Comparison of ENCODE assay signal across 1 cellular context in the genomic region with DNA sequence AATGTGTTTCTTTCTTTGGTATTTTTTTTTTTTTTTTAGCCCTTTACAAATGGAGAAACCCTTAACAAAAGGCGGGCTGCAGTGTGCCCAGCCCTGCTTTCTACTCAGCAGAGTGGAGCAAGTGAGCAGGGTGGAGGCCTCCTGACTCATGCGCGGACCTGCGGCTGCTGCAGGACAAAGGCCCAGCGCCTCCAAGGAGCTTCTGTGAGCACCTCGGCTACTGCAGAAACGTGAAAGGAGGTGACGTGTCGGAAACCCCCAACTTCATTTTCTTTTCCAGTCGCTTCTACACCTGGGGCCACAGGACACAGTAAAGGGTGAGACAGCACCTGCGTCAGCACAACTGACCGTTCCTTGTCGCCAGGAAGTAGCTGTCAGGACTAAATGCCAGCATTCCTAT.
TF ChIP-seq lines count a peak whose summit lies in the region.

No MANE protein-coding gene starts in this region.

TF ChIP-seq in GM23338, 12 proteins besides CTCF, POLR2A, EP300 and RAD21 (continued from another document):
- TF ChIP-seq, protein P1, sequence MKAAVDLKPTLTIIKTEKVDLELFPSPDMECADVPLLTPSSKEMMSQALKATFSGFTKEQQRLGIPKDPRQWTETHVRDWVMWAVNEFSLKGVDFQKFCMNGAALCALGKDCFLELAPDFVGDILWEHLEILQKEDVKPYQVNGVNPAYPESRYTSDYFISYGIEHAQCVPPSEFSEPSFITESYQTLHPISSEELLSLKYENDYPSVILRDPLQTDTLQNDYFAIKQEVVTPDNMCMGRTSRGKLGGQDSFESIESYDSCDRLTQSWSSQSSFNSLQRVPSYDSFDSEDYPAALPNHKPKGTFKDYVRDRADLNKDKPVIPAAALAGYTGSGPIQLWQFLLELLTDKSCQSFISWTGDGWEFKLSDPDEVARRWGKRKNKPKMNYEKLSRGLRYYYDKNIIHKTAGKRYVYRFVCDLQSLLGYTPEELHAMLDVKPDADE (IDR thresholded peaks at IDR 0.05), result no peak
- TF ChIP-seq, protein P2, sequence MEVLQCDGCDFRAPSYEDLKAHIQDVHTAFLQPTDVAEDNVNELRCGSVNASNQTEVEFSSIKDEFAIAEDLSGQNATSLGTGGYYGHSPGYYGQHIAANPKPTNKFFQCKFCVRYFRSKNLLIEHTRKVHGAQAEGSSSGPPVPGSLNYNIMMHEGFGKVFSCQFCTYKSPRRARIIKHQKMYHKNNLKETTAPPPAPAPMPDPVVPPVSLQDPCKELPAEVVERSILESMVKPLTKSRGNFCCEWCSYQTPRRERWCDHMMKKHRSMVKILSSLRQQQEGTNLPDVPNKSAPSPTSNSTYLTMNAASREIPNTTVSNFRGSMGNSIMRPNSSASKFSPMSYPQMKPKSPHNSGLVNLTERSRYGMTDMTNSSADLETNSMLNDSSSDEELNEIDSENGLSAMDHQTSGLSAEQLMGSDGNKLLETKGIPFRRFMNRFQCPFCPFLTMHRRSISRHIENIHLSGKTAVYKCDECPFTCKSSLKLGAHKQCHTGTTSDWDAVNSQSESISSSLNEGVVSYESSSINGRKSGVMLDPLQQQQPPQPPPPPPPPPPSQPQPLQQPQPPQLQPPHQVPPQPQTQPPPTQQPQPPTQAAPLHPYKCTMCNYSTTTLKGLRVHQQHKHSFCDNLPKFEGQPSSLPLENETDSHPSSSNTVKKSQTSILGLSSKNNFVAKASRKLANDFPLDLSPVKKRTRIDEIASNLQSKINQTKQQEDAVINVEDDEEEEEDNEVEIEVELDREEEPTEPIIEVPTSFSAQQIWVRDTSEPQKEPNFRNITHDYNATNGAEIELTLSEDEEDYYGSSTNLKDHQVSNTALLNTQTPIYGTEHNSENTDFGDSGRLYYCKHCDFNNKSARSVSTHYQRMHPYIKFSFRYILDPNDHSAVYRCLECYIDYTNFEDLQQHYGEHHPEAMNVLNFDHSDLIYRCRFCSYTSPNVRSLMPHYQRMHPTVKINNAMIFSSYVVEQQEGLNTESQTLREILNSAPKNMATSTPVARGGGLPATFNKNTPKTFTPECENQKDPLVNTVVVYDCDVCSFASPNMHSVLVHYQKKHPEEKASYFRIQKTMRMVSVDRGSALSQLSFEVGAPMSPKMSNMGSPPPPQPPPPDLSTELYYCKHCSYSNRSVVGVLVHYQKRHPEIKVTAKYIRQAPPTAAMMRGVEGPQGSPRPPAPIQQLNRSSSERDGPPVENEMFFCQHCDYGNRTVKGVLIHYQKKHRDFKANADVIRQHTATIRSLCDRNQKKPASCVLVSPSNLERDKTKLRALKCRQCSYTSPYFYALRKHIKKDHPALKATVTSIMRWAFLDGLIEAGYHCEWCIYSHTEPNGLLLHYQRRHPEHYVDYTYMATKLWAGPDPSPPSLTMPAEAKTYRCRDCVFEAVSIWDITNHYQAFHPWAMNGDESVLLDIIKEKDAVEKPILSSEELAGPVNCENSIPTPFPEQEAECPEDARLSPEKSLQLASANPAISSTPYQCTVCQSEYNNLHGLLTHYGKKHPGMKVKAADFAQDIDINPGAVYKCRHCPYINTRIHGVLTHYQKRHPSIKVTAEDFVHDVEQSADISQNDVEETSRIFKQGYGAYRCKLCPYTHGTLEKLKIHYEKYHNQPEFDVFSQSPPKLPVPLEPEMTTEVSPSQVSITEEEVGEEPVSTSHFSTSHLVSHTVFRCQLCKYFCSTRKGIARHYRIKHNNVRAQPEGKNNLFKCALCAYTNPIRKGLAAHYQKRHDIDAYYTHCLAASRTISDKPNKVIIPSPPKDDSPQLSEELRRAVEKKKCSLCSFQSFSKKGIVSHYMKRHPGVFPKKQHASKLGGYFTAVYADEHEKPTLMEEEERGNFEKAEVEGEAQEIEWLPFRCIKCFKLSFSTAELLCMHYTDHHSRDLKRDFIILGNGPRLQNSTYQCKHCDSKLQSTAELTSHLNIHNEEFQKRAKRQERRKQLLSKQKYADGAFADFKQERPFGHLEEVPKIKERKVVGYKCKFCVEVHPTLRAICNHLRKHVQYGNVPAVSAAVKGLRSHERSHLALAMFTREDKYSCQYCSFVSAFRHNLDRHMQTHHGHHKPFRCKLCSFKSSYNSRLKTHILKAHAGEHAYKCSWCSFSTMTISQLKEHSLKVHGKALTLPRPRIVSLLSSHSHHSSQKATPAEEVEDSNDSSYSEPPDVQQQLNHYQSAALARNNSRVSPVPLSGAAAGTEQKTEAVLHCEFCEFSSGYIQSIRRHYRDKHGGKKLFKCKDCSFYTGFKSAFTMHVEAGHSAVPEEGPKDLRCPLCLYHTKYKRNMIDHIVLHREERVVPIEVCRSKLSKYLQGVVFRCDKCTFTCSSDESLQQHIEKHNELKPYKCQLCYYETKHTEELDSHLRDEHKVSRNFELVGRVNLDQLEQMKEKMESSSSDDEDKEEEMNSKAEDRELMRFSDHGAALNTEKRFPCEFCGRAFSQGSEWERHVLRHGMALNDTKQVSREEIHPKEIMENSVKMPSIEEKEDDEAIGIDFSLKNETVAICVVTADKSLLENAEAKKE (CRISPR knock-in tag; IDR thresholded peaks at IDR 0.05), result no peak
- TF ChIP-seq ZNF331 (CRISPR knock-in tag; IDR thresholded peaks at IDR 0.05; ENCODE audit: low read depth), result no peak
- no peak for TF ChIP-seq POLR2AphosphoS5 (IDR thresholded peaks at IDR 0.05; ENCODE audit: low read depth)
- no peak for TF ChIP-seq CREB1 (CRISPR knock-in tag; IDR thresholded peaks at IDR 0.05; ENCODE audit: low read depth)
